Comparison of ENCODE assay signal across 1 cellular context in the genomic region with DNA sequence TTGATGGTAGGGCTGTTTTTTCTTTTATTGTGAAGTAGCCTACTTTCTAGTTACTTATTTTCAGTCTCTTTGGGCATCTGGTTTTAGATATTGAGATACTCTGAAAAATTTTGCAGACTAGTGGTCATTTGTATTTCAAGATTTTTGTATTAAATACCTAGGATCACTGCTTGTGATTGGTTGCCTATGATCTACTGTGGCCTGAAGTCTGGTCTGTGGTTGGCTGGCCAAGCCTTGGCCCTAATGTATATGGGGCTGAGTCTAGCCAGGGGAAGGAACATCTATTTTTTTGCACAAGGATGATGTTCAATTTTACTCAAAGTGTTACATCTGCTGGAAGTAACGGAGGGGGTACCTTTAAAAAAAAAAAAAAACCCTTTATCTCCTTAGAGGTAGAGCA. TPM values are rescaled to one million over a fixed set of nuclear protein-coding genes. Genes with fewer than 3 reads are reported as not detected.
"Had no signal": no experiment of that assay in that cellular context is flagged by ENCODE, and none has a peak within 500 bp of the region (broad histone marks: within the 10 kb centered on the region; RNA-seq: fewer than 3 reads in every experiment).

No MANE protein-coding gene starts in this region.

RNA-seq across cellular contexts. Expression of a gene that starts 38.0 kb away (rescaled TPM):
- total RNA-seq: GM12878 had no signal
- polyA plus RNA-seq: GM12878 had no signal
